Comparison of ENCODE assay signal across 1 cellular context in genomic region chr15:98692213-98692612, GRCh38.
TF ChIP-seq lines count a peak whose summit lies in the region.

No MANE protein-coding gene starts in this region.

TF ChIP-seq in HepG2, 621 proteins besides CTCF, POLR2A, EP300 and RAD21 (continued from another document):
- TF ChIP-seq ARID5B (CRISPR knock-in tag; IDR thresholded peaks at IDR 0.05) (peak; percentile 86), ZNF891 (CRISPR knock-in tag; IDR thresholded peaks at IDR 0.05) (no peak), NR2F6 (IDR thresholded peaks at IDR 0.05) (peak; percentile 77), NR2F6 (CRISPR knock-in tag; IDR thresholded peaks at IDR 0.05) (peak; percentile 80), ZNF430 (CRISPR knock-in tag; IDR thresholded peaks at IDR 0.05) (no peak)
